9 cellular contexts compared by ENCODE assay signal in genomic region chr4:80058740-80059139, GRCh38. TPM values are rescaled to one million over a fixed set of nuclear protein-coding genes. Genes with fewer than 3 reads are reported as not detected.
DNase-seq lines count a peak whose midpoint lies in the region; ATAC-seq, FAIRE-seq and TF ChIP-seq lines count a peak whose summit lies in the region.
"Had no signal": no experiment of that assay in that cellular context is flagged by ENCODE, and none has a peak within 500 bp of the region (broad histone marks: within the 10 kb centered on the region; RNA-seq: fewer than 3 reads in every experiment).

No MANE protein-coding gene starts in this region.

- H3K9me3 Mint-ChIP-seq in activated CD4-positive, alpha-beta memory T cell treated with anti-CD3 and anti-CD28 coated beads, Interleukin-2, amount 10 ng/mL, durations not matched to agents 7 days and 5 days = no peaks in the 10 kb centered on the region

- 84 to 92% methylated on average over 2 of the region's 2 CpGs for WGBS in pancreas, 2 donors
- WGBS in hepatocyte (ENCODE audit: low lambda C conversion rate, missing lambda C conversion rate) = 95% methylated on average over 2 of the region's 2 CpGs
- WGBS in small intestine, 3 donors = 36 to 78% (median 47%) methylated on average over 2 of the region's 2 CpGs

- CTCF ChIA-PET in activated CD4-positive, alpha-beta memory T cell treated with anti-CD3 and anti-CD28 coated beads, Interleukin-2, amount 10 ng/mL, durations not matched to agents 7 days and 5 days (lab: Charles Lee) = interaction anchor here (0.9 to 1.4 kb wide), 3 partner anchors 15 to 144 kb away, joined by 3 to 4 read pairs (median 3); no protein-coding TSS in a partner anchor

- H3K4me1 ChIP-seq in pancreas (no peaks in the 10 kb centered on the region), hepatocyte (ENCODE audit: insufficient read depth) (no peaks in the 10 kb centered on the region), small intestine (ENCODE audit: control insufficient read depth in 2 of 2, insufficient read depth in 1 of 2, low read depth in 1 of 2, low read length in 1 of 2) (peaks cover 0 to 4% of the 10 kb centered on the region in 2 donors)

- H3K4me3 ChIP-seq in pancreas (no peak overlapping the region), hepatocyte (no peak overlapping the region), small intestine (ENCODE audit: low read depth in 1 of 2, low read length in 2 of 2) (no peak overlapping the region)

- H3K9me2 ChIP-seq in hepatocyte (replicated peaks; ENCODE audit: insufficient read depth) = no peaks in the 10 kb centered on the region

- ATAC-seq in GM21390 (IDR thresholded peaks at IDR 0.05; ENCODE audit: unreplicated experiment) (peak; percentile 99), HG03575 (IDR thresholded peaks at IDR 0.05; ENCODE audit: extremely low read depth, insufficient number of reproducible peaks, low FRiP score, unreplicated experiment) (peak; percentile 98), pancreas (peak in 2 of 4 donors; percentile 64 to 79)

- peaks cover 70% of the 10 kb centered on the region for H3K4me1 Mint-ChIP-seq in activated CD4-positive, alpha-beta memory T cell treated with anti-CD3 and anti-CD28 coated beads, Interleukin-2, amount 10 ng/mL, durations not matched to agents 7 days and 5 days

- H3K27ac Mint-ChIP-seq in activated CD4-positive, alpha-beta memory T cell treated with anti-CD3 and anti-CD28 coated beads, Interleukin-2, amount 10 ng/mL, durations not matched to agents 7 days and 5 days = peak overlapping the region; percentile 90

- intact Hi-C loops in pancreas (cut with DNase I) = no loop called here

- no peaks in the 10 kb centered on the region for H3K27me3 ChIP-seq in pancreas
- H3K27me3 ChIP-seq in hepatocyte = no peaks in the 10 kb centered on the region
- no peaks in the 10 kb centered on the region for H3K27me3 ChIP-seq in small intestine (ENCODE audit: control insufficient read depth in 2 of 2, insufficient read depth in 2 of 2, low read length in 2 of 2)
- H3K27me3 ChIP-seq: heart left ventricle had no signal

- H3K27me3 Mint-ChIP-seq in activated CD4-positive, alpha-beta memory T cell treated with anti-CD3 and anti-CD28 coated beads, Interleukin-2, amount 10 ng/mL, durations not matched to agents 7 days and 5 days = no peaks in the 10 kb centered on the region

- in situ Hi-C loops in GM13977 (cut with MboI; ENCODE audit: low pct_unique_long_range_greater_than_20kb, low sequenced_read_pairs, unreplicated experiment) = no loop called here

- DNase-seq in GM13977 (ENCODE audit: low spot score) (peak; percentile 54), pancreas (no peak), hepatocyte (ENCODE audit: low spot score) (no peak), OCI-M2 (lab: John Stamatoyannopoulos, UW; ENCODE audit: unreplicated experiment) (no peak), small intestine (no peak)
- peak; percentile 50 for DNase-seq in activated CD4-positive, alpha-beta memory T cell treated with anti-CD3 and anti-CD28 coated beads, Interleukin-2, amount 10 ng/mL, durations not matched to agents 7 days and 5 days
- DNase-seq: heart left ventricle had no signal

- no peak overlapping the region for H3K4me2 ChIP-seq in hepatocyte

- H2AFZ ChIP-seq in hepatocyte = no peak overlapping the region

- H3K4me3 Mint-ChIP-seq in activated CD4-positive, alpha-beta memory T cell treated with anti-CD3 and anti-CD28 coated beads, Interleukin-2, amount 10 ng/mL, durations not matched to agents 7 days and 5 days = peak overlapping the region; percentile 63

- H3K27ac ChIP-seq in pancreas = no peak overlapping the region
- H3K27ac ChIP-seq in hepatocyte = no peak overlapping the region
- H3K27ac ChIP-seq in small intestine (ENCODE audit: low read depth in 1 of 2, low read length in 1 of 2) = no peak overlapping the region

- TF ChIP-seq CTCF in GM13977 (IDR thresholded peaks at IDR 0.05; ENCODE audit: extremely low read depth, insufficient read depth, missing control alignments) = no peak
- no peak for TF ChIP-seq CTCF in pancreas (IDR thresholded peaks at IDR 0.05)
- no peak for TF ChIP-seq CTCF in hepatocyte (IDR thresholded peaks at IDR 0.05; ENCODE audit: poor library complexity)

- H4K20me1 ChIP-seq in hepatocyte (ENCODE audit: insufficient read depth, poor library complexity, severe bottlenecking) = no peaks in the 10 kb centered on the region

- no peaks in the 10 kb centered on the region for H3K9me3 ChIP-seq in pancreas
- H3K9me3 ChIP-seq in hepatocyte (ENCODE audit: low read depth) = no peaks in the 10 kb centered on the region
- no peaks in the 10 kb centered on the region for H3K9me3 ChIP-seq in small intestine (ENCODE audit: control insufficient read depth, low read depth)
- H3K9me3 ChIP-seq: heart left ventricle had no signal

- POLR2A ChIA-PET in activated CD4-positive, alpha-beta memory T cell treated with anti-CD3 and anti-CD28 coated beads, Interleukin-2, amount 10 ng/mL, durations not matched to agents 7 days and 5 days (lab: Charles Lee) = interaction anchor here (0.8 to 5.3 kb wide), 10 partner anchors 10 to 190 kb away, joined by 3 to 47 read pairs (median 4); partner anchors contain the start of genes ANTXR2 and PRDM8

- peak; percentile 32 for FAIRE-seq in pancreas (lab: Jason Lieb, UNC)
- no peak for FAIRE-seq in small intestine (lab: Jason Lieb, UNC)

- peaks cover 74% of the 10 kb centered on the region for H3K36me3 Mint-ChIP-seq in activated CD4-positive, alpha-beta memory T cell treated with anti-CD3 and anti-CD28 coated beads, Interleukin-2, amount 10 ng/mL, durations not matched to agents 7 days and 5 days (ENCODE audit: low read depth)

- no peaks in the 10 kb centered on the region for H3K79me2 ChIP-seq in hepatocyte

- H3K36me3 ChIP-seq in pancreas (no peaks in the 10 kb centered on the region), hepatocyte (replicated peaks; ENCODE audit: insufficient read depth, low read depth) (no peaks in the 10 kb centered on the region), small intestine (ENCODE audit: control insufficient read depth in 2 of 2, insufficient read depth in 2 of 2, low read length in 2 of 2) (peaks cover 0 to 15% of the 10 kb centered on the region in 2 donors)

RNA-seq across cellular contexts. Expression of gene ANTXR2, which starts 14.3 kb away (rescaled TPM):
- 100 to 1,000 TPM; 113 to 114 TPM for total RNA-seq in activated CD4-positive, alpha-beta memory T cell treated with anti-CD3 and anti-CD28 coated beads, Interleukin-2, amount 10 ng/mL, durations not matched to agents 7 days and 5 days
- 10 to 100 TPM in 2 of 6 donors, 1 to 10 TPM in 4; 3.8 to 22.4 (median 7.4) TPM for total RNA-seq in pancreas
- polyA plus RNA-seq in pancreas = 1 to 10 TPM; 1.4 to 1.8 TPM
- 41.8 and 46.5 TPM in 2 replicates for total RNA-seq in hepatocyte
- 25.2 and 30.7 TPM in 2 replicates for polyA plus RNA-seq in hepatocyte
- polyA plus RNA-seq in small intestine = 10 to 100 TPM in 1 of 3 donors, 1 to 10 TPM in 2; 3.6 to 13.7 (median 7.3) TPM

Comparison
In these comparisons a context has a peak if more than half of its experiments do, and no peak if none do; other contexts are left out.
1. DNase-seq: peak in GM13977 (single experiment) and activated CD4-positive, alpha-beta memory T cell treated with anti-CD3 and anti-CD28 coated beads, Interleukin-2, amount 10 ng/mL, durations not matched to agents 7 days and 5 days (single experiment); none in pancreas (0 of 6), hepatocyte (single experiment), OCI-M2 (single experiment) and small intestine (single experiment).